ENCODE assay signal across 1 cellular context in genomic region chr7:42893341-42894242, GRCh38.
TF ChIP-seq lines count a peak whose summit lies in the region.

No MANE protein-coding gene starts in this region.

TF ChIP-seq in K562, 482 proteins besides CTCF, POLR2A, EP300 and RAD21:
- TF ChIP-seq PRDM10 (IDR thresholded peaks at IDR 0.05; ENCODE audit: partially characterized antibody), result peak; percentile 34
- TF ChIP-seq ARID1B (IDR thresholded peaks at IDR 0.05), result 0 out of 2 replicates have a peak, but pooled peaks have one; percentile 18
- 0 out of 2 replicates have a peak, but pooled peaks have one; percentile 8 for TF ChIP-seq NFE2L1 (tag; IDR thresholded peaks at IDR 0.05; ENCODE audit: borderline replicate concordance, low read depth)
- no peak for TF ChIP-seq BMI1 (IDR thresholded peaks at IDR 0.05; ENCODE audit: low read length)
- TF ChIP-seq NR2C1 (IDR thresholded peaks at IDR 0.05), result no peak
- no peak for TF ChIP-seq NR2C1 (tag; IDR thresholded peaks at IDR 0.05)
- TF ChIP-seq RFX1 (IDR thresholded peaks at IDR 0.05), result peak; percentile 52; the same call in 1 of the 2 replicates
- peak; percentile 72 for TF ChIP-seq MAFG (tag; conservative IDR thresholded peaks at IDR 0.05)
- TF ChIP-seq ZNF316 (IDR thresholded peaks at IDR 0.05), result peak; percentile 76
- TF ChIP-seq DPF2 (IDR thresholded peaks at IDR 0.05), result 0 out of 2 replicates have a peak, but pooled peaks have one; percentile 17
- peak; percentile 78 for TF ChIP-seq NFE2 (IDR thresholded peaks at IDR 0.05; ENCODE audit: low read depth)
- peak; percentile 38; the same call in 1 of the 2 replicates for TF ChIP-seq MAFK (IDR thresholded peaks at IDR 0.05; ENCODE audit: low read length)
- peak; percentile 79 for TF ChIP-seq C11orf30 (IDR thresholded peaks at IDR 0.05; ENCODE audit: low read depth)
- TF ChIP-seq TRIM24 (IDR thresholded peaks at IDR 0.05), result 0 out of 4 replicates have a peak, but pooled peaks of 1 of the 2 experiments have one; percentile 14
- peak; percentile 50; the same call in 1 of the 2 replicates for TF ChIP-seq ZNF592 (IDR thresholded peaks at IDR 0.05)
- TF ChIP-seq SMARCA5 (IDR thresholded peaks at IDR 0.05), result no peak
- no peak for TF ChIP-seq POU5F1 (IDR thresholded peaks at IDR 0.05; ENCODE audit: borderline replicate concordance, low read depth, low read length, partially characterized antibody)
- TF ChIP-seq SOX6 (IDR thresholded peaks at IDR 0.05), result 0 out of 2 replicates have a peak, but pooled peaks have one; percentile 40
- peak; percentile 92 for TF ChIP-seq NFIC (IDR thresholded peaks at IDR 0.05)
- peak in 2 of 3 experiments; percentile 19 to 74 for TF ChIP-seq YY1 (IDR thresholded peaks at IDR 0.05; ENCODE audit: borderline replicate concordance in 1 of 3, control insufficient read depth in 1 of 3, extremely low read depth in 1 of 3, insufficient read depth in 3 of 3, insufficient read length in 1 of 3, insufficient replicate concordance in 2 of 3, low read depth in 1 of 3, low read length in 2 of 3)
- no peak for TF ChIP-seq DMBX1 (CRISPR knock-in tag; IDR thresholded peaks at IDR 0.05; ENCODE audit: borderline replicate concordance)
